In the genomic region with DNA sequence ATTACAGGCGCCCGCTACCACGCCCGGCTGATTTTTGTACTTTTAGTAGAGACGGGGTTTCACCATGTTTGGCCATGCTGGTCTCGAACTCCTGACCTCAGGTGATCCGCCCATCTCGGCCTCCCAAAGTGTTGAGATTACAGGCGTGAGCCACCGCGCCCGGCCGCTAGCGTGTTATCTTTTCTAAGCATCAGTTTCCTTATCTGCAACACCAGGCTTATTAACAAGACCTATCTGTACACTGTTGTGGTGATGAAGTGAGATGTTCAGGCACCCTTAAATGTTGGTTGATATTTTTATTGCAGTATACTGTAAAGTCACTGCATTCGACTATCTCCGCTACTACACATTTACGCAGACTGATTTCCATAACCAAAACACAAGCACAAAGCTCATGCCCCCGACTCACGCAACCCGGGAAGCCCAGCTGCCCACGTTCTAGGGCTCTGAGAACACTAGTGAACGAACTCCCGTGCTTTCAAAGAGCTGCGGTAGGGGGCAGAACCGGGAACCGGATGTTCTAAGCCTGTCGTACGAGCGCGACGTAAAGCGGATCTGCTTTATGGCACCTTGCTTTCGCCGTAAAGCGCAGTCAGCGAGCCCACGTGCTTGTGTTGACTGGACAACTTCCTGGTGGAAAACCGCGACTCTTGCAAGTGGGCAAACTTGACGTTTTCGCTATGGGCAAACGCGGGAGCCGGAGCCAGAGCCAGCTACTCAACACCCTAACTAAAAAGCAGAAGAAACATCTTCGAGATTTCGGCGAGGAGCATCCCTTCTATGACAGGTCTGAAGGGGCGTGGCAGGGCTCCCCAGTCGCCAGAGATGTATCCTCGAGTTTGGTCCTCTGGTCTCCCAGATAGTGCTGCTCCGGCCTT, we compare ENCODE assay signal across 8 cellular contexts.
DNase-seq lines count a peak whose midpoint lies in the region; ATAC-seq and TF ChIP-seq lines count a peak whose summit lies in the region.

A gene with protein sequence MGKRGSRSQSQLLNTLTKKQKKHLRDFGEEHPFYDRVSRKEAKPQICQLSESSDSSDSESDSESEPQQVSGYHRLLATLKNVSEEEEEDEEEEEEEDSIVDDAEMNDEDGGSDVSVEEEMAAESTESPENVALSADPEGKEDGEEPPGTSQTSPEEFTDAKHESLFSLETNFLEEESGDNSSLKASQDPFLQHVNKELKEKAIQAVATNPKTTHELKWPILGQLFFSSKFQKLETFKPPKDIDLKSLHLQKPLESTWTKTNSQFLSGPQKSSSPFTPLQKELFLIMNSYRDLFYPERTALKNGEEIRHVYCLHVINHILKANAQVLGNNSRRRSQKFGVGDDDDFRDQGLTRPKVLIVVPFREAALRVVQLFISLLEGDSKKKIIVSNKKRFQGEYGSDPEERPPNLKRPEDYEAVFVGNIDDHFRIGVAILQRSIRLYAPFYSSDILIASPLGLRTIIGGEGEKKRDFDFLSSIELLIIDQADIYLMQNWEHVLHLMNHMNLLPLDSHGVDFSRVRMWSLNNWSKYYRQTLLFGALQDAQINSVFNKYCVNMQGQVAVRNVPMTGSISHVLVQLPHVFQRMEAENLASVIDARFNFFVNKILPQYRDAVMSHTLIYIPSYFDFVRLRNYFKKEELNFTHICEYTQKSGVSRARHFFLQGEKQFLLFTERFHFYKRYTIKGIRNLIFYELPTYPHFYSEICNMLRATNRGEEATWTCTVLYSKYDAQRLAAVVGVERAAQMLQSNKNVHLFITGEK (plus strand): TSS at position 589 of the 878 bp plus-strand sequence. CDS start 92 bp downstream, at position 681.

- H3K4me2 ChIP-seq in OCI-LY1 (ENCODE audit: low read length): peak within 1 kb of the TSS; percentile 77

- H3K9me2 ChIP-seq in OCI-LY1 (ENCODE audit: low read depth, low read length): no peaks in the 10 kb centered on the region

- peaks cover 20% of the 10 kb centered on the region for H3K36me3 ChIP-seq in OCI-LY1 (ENCODE audit: insufficient read depth, low read length)

- no peaks in the 10 kb centered on the region for H4K20me1 ChIP-seq in OCI-LY1 (ENCODE audit: insufficient read depth, low read length)

- no peaks in the 10 kb centered on the region for H3F3A ChIP-seq in OCI-LY1 (ENCODE audit: insufficient read depth, low read length)

- peaks cover 13% of the 10 kb centered on the region for H3K79me2 ChIP-seq in OCI-LY1 (ENCODE audit: insufficient read depth, low read length)

- DNase-seq in DMS 273 treated with DMSO at 0.1 percent for 48 hours (lab: John Stamatoyannopoulos, UW): peak; percentile 94
- DNase-seq in HuH-7 (ENCODE audit: low spot score): peak; percentile 64
- DNase-seq in activated CD8-positive, alpha-beta memory T cell treated with anti-CD3 and anti-CD28 coated beads, Interleukin-2, amount 50 U/mL, for 4 hours: peak; percentile 92
- peak; percentile 82 for DNase-seq in epidermal melanocyte (ENCODE audit: insufficient read length, low spot score)
- peak; percentile 92 for DNase-seq in middle frontal gyrus (ENCODE audit: extremely low spot score, low spot score)
- DNase-seq in stimulated activated CD8-positive, alpha-beta memory T cell treated with anti-CD3 and anti-CD28 coated beads, Interleukin-2, amount 100 ng/mL, for 48 hours (ENCODE audit: low read depth in 2 of 2): peak; percentile 77 to 90

- peak; percentile 55; the same call in 1 of the 2 replicates for TF ChIP-seq CTCF in OCI-LY1 (IDR thresholded peaks at IDR 0.05; ENCODE audit: low read length)

- peak; percentile 93 for ATAC-seq in GM21515 (IDR thresholded peaks at IDR 0.05; ENCODE audit: unreplicated experiment)

- H3K9ac ChIP-seq in OCI-LY1 (ENCODE audit: low read length): peak within 1 kb of the TSS; percentile 71

- peak within 1 kb of the TSS; percentile 79 for H3K4me3 ChIP-seq in OCI-LY1 (ENCODE audit: low read depth, low read length, poor library complexity, severe bottlenecking)

- no peak within 1 kb of the TSS for H2AFZ ChIP-seq in OCI-LY1 (ENCODE audit: low read length)

- no peaks in the 10 kb centered on the region for H3K9me3 ChIP-seq in OCI-LY1 (ENCODE audit: low read length)

- H3K4me1 ChIP-seq in OCI-LY1 (ENCODE audit: insufficient read depth, low read length, severe bottlenecking): peaks cover 21% of the 10 kb centered on the region

- H3K27ac ChIP-seq in OCI-LY1 (ENCODE audit: low read depth, low read length, poor library complexity, severe bottlenecking): no peak within 1 kb of the TSS

- H3K27me3 ChIP-seq in OCI-LY1 (ENCODE audit: insufficient read depth, low read length): no peaks in the 10 kb centered on the region
